In the genomic region with DNA sequence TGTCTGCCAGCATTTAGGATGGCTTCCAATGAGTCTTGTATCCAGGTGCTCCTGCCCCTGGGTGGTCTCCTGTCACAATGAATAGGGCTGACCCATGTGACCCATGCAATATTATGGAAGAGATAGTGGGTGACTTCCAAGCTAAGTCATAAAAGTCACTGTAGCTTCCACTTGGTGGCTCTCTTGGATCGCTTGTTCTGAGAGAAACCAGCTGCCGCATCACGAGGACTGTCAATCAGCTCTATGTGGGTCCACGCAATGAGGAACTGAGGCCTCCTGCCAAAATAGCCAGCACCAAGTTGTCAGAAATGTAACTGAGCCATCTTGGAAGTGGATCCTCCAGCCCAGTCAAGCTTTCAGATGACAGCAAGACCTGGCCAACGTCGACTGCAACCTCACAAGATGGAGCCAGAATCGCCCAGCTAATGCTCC, we compare ENCODE assay signal across 1 cellular context.
TF ChIP-seq lines count a peak whose summit lies in the region.

No MANE protein-coding gene starts in this region.

TF ChIP-seq in HepG2, 621 proteins besides CTCF, POLR2A, EP300 and RAD21 (continues in another document):
- TF ChIP-seq ZNF7 (CRISPR knock-in tag; IDR thresholded peaks at IDR 0.05) (no peak), ETV6 (CRISPR knock-in tag; conservative IDR thresholded peaks at IDR 0.05) (0 out of 2 replicates have a peak, but pooled peaks have one; percentile 72), KAT7 (CRISPR knock-in tag; IDR thresholded peaks at IDR 0.05; ENCODE audit: borderline replicate concordance) (no peak), SAFB2 (CRISPR knock-in tag; IDR thresholded peaks at IDR 0.05; ENCODE audit: borderline replicate concordance, low read depth) (no peak), ZNF251 (CRISPR knock-in tag; IDR thresholded peaks at IDR 0.05) (no peak), MEIS1 (CRISPR knock-in tag; IDR thresholded peaks at IDR 0.05; ENCODE audit: borderline replicate concordance) (peak; percentile 97; the same call in 1 of the 2 replicates), FOXJ3 (CRISPR knock-in tag; IDR thresholded peaks at IDR 0.05; ENCODE audit: borderline replicate concordance) (0 out of 2 replicates have a peak, but pooled peaks have one; percentile 31), NFYC (CRISPR knock-in tag; IDR thresholded peaks at IDR 0.05) (peak; percentile 35; the same call in 1 of the 2 replicates), ZNF230 (CRISPR knock-in tag; IDR thresholded peaks at IDR 0.05) (no peak), HDAC6 (IDR thresholded peaks at IDR 0.05; ENCODE audit: low read depth, low read length) (no peak), SMAD3 (CRISPR knock-in tag; IDR thresholded peaks at IDR 0.05) (peak; percentile 73; the same call in 1 of the 2 replicates), ZBTB21 (CRISPR knock-in tag; IDR thresholded peaks at IDR 0.05) (no peak), PRDM10 (CRISPR knock-in tag; IDR thresholded peaks at IDR 0.05; ENCODE audit: low read depth) (peak; percentile 82; the same call in 1 of the 2 replicates), HMG20A (CRISPR knock-in tag; IDR thresholded peaks at IDR 0.05; ENCODE audit: borderline replicate concordance) (no peak), BORCS8-MEF2B (CRISPR knock-in tag; IDR thresholded peaks at IDR 0.05) (peak; percentile 49; the same call in 1 of the 2 replicates), ZFP90 (CRISPR knock-in tag; IDR thresholded peaks at IDR 0.05; ENCODE audit: borderline replicate concordance) (no peak), ZNF652 (CRISPR knock-in tag; IDR thresholded peaks at IDR 0.05; ENCODE audit: borderline replicate concordance, low read depth) (0 out of 2 replicates have a peak, but pooled peaks have one; percentile 26), CENPX (CRISPR knock-in tag; IDR thresholded peaks at IDR 0.05) (no peak), TRAFD1 (CRISPR knock-in tag; IDR thresholded peaks at IDR 0.05; ENCODE audit: borderline replicate concordance) (no peak), HNF1B (CRISPR knock-in tag; IDR thresholded peaks at IDR 0.05) (peak; percentile 67; the same call in 1 of the 2 replicates), RXRB (CRISPR knock-in tag; IDR thresholded peaks at IDR 0.05; ENCODE audit: borderline replicate concordance) (0 out of 2 replicates have a peak, but pooled peaks have one; percentile 72), JARID2 (CRISPR knock-in tag; IDR thresholded peaks at IDR 0.05; ENCODE audit: insufficient replicate concordance) (no peak), PHF5A (CRISPR knock-in tag; IDR thresholded peaks at IDR 0.05; ENCODE audit: low read depth, unreplicated experiment) (peak; percentile 86), KDM4B (CRISPR knock-in tag; IDR thresholded peaks at IDR 0.05) (peak; percentile 85; the same call in 1 of the 2 replicates), ZFYVE20 (CRISPR knock-in tag; IDR thresholded peaks at IDR 0.05; ENCODE audit: borderline replicate concordance, low read depth) (no peak), HOXA5 (CRISPR knock-in tag; IDR thresholded peaks at IDR 0.05) (peak; percentile 84), CEBPG (CRISPR knock-in tag; IDR thresholded peaks at IDR 0.05) (0 out of 2 replicates have a peak, but pooled peaks have one; percentile 42), SP140L (CRISPR knock-in tag; IDR thresholded peaks at IDR 0.05; ENCODE audit: borderline replicate concordance) (peak; percentile 67; the same call in 1 of the 2 replicates), ZNF263 (CRISPR knock-in tag; IDR thresholded peaks at IDR 0.05) (peak; percentile 27; the same call in 1 of the 2 replicates), CHD4 (IDR thresholded peaks at IDR 0.05; ENCODE audit: borderline replicate concordance, low read length) (no peak)
- TF ChIP-seq, protein P1, sequence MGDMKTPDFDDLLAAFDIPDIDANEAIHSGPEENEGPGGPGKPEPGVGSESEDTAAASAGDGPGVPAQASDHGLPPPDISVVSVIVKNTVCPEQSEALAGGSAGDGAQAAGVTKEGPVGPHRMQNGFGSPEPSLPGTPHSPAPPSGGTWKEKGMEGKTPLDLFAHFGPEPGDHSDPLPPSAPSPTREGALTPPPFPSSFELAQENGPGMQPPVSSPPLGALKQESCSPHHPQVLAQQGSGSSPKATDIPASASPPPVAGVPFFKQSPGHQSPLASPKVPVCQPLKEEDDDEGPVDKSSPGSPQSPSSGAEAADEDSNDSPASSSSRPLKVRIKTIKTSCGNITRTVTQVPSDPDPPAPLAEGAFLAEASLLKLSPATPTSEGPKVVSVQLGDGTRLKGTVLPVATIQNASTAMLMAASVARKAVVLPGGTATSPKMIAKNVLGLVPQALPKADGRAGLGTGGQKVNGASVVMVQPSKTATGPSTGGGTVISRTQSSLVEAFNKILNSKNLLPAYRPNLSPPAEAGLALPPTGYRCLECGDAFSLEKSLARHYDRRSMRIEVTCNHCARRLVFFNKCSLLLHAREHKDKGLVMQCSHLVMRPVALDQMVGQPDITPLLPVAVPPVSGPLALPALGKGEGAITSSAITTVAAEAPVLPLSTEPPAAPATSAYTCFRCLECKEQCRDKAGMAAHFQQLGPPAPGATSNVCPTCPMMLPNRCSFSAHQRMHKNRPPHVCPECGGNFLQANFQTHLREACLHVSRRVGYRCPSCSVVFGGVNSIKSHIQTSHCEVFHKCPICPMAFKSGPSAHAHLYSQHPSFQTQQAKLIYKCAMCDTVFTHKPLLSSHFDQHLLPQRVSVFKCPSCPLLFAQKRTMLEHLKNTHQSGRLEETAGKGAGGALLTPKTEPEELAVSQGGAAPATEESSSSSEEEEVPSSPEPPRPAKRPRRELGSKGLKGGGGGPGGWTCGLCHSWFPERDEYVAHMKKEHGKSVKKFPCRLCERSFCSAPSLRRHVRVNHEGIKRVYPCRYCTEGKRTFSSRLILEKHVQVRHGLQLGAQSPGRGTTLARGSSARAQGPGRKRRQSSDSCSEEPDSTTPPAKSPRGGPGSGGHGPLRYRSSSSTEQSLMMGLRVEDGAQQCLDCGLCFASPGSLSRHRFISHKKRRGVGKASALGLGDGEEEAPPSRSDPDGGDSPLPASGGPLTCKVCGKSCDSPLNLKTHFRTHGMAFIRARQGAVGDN (CRISPR knock-in tag; IDR thresholded peaks at IDR 0.05) = no peak; the same call in 1 of the 2 replicates
- TF ChIP-seq, protein P2, sequence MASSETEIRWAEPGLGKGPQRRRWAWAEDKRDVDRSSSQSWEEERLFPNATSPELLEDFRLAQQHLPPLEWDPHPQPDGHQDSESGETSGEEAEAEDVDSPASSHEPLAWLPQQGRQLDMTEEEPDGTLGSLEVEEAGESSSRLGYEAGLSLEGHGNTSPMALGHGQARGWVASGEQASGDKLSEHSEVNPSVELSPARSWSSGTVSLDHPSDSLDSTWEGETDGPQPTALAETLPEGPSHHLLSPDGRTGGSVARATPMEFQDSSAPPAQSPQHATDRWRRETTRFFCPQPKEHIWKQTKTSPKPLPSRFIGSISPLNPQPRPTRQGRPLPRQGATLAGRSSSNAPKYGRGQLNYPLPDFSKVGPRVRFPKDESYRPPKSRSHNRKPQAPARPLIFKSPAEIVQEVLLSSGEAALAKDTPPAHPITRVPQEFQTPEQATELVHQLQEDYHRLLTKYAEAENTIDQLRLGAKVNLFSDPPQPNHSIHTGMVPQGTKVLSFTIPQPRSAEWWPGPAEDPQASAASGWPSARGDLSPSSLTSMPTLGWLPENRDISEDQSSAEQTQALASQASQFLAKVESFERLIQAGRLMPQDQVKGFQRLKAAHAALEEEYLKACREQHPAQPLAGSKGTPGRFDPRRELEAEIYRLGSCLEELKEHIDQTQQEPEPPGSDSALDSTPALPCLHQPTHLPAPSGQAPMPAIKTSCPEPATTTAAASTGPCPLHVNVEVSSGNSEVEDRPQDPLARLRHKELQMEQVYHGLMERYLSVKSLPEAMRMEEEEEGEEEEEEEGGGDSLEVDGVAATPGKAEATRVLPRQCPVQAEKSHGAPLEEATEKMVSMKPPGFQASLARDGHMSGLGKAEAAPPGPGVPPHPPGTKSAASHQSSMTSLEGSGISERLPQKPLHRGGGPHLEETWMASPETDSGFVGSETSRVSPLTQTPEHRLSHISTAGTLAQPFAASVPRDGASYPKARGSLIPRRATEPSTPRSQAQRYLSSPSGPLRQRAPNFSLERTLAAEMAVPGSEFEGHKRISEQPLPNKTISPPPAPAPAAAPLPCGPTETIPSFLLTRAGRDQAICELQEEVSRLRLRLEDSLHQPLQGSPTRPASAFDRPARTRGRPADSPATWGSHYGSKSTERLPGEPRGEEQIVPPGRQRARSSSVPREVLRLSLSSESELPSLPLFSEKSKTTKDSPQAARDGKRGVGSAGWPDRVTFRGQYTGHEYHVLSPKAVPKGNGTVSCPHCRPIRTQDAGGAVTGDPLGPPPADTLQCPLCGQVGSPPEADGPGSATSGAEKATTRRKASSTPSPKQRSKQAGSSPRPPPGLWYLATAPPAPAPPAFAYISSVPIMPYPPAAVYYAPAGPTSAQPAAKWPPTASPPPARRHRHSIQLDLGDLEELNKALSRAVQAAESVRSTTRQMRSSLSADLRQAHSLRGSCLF (CRISPR knock-in tag; IDR thresholded peaks at IDR 0.05; ENCODE audit: borderline replicate concordance) = no peak
- TF ChIP-seq, protein P3, sequence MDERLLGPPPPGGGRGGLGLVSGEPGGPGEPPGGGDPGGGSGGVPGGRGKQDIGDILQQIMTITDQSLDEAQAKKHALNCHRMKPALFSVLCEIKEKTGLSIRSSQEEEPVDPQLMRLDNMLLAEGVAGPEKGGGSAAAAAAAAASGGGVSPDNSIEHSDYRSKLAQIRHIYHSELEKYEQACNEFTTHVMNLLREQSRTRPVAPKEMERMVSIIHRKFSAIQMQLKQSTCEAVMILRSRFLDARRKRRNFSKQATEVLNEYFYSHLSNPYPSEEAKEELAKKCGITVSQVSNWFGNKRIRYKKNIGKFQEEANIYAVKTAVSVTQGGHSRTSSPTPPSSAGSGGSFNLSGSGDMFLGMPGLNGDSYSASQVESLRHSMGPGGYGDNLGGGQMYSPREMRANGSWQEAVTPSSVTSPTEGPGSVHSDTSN (CRISPR knock-in tag; IDR thresholded peaks at IDR 0.05) = peak; percentile 86
- TF ChIP-seq, protein P4, sequence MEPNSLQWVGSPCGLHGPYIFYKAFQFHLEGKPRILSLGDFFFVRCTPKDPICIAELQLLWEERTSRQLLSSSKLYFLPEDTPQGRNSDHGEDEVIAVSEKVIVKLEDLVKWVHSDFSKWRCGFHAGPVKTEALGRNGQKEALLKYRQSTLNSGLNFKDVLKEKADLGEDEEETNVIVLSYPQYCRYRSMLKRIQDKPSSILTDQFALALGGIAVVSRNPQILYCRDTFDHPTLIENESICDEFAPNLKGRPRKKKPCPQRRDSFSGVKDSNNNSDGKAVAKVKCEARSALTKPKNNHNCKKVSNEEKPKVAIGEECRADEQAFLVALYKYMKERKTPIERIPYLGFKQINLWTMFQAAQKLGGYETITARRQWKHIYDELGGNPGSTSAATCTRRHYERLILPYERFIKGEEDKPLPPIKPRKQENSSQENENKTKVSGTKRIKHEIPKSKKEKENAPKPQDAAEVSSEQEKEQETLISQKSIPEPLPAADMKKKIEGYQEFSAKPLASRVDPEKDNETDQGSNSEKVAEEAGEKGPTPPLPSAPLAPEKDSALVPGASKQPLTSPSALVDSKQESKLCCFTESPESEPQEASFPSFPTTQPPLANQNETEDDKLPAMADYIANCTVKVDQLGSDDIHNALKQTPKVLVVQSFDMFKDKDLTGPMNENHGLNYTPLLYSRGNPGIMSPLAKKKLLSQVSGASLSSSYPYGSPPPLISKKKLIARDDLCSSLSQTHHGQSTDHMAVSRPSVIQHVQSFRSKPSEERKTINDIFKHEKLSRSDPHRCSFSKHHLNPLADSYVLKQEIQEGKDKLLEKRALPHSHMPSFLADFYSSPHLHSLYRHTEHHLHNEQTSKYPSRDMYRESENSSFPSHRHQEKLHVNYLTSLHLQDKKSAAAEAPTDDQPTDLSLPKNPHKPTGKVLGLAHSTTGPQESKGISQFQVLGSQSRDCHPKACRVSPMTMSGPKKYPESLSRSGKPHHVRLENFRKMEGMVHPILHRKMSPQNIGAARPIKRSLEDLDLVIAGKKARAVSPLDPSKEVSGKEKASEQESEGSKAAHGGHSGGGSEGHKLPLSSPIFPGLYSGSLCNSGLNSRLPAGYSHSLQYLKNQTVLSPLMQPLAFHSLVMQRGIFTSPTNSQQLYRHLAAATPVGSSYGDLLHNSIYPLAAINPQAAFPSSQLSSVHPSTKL (CRISPR knock-in tag; IDR thresholded peaks at IDR 0.05) = peak; percentile 52
